In genomic region chr16:88699180-88699579, GRCh38 we compare ENCODE assay signal across 26 cellular contexts. TPM values are rescaled to one million over a fixed set of nuclear protein-coding genes. Genes with fewer than 3 reads are reported as not detected.
DNase-seq lines count a peak whose midpoint lies in the region; ATAC-seq, FAIRE-seq and TF ChIP-seq lines count a peak whose summit lies in the region.
"Had no signal": no experiment of that assay in that cellular context is flagged by ENCODE, and none has a peak within 500 bp of the region (broad histone marks: within the 10 kb centered on the region; RNA-seq: fewer than 3 reads in every experiment).

No MANE protein-coding gene starts in this region.

- FAIRE-seq in K562 (lab: Jason Lieb, UNC): no peak
- FAIRE-seq: colon, islet of Langerhans, small intestine had no signal

- no peak for DNase-seq in CD4-positive, alpha-beta memory T cell
- DNase-seq in K562 (ENCODE audit: extremely low read depth in 1 of 4, low spot score in 3 of 4) (no peak), pons (ENCODE audit: low spot score) (no peak), GDM1 (lab: John Stamatoyannopoulos, UW) (no peak)
- DNase-seq: activated CD4-positive, alpha-beta T cell treated with anti-CD3 and anti-CD28 coated beads for 36 hours; activated CD8-positive, alpha-beta memory T cell treated with anti-CD3 and anti-CD28 coated beads, Interleukin-2, amount 10 ng/mL, durations not matched to agents 7 days and 5 days; activated naive CD4-positive, alpha-beta T cell treated with anti-CD3 and anti-CD28 coated beads, Interleukin-2, amount 50 U/mL, for 16 hours; DMS153; effector CD8-positive, alpha-beta T cell; KBM-7; left lung; NCI-H1105; NCI-H1930; NCI-H524; ovary; PC-3; retina; small intestine had no signal

- peak overlapping the region; percentile 85 for H3K27ac ChIP-seq in CD4-positive, alpha-beta memory T cell (ENCODE audit: low read depth, low read length)
- H3K27ac ChIP-seq in K562 (ENCODE audit: extremely low read depth, low read depth, low read length) (no peak overlapping the region), neutrophil (peak overlapping the region; percentile 100)
- H3K27ac ChIP-seq: breast epithelium, ovary had no signal

- TF ChIP-seq CTCF in K562 (IDR thresholded peaks at IDR 0.05 in 2 of 3, conservative IDR thresholded peaks at IDR 0.05 in 1 of 3; ENCODE audit: insufficient read depth in 2 of 3, low read depth in 1 of 3, low read length in 3 of 3) (no peak), neutrophil (IDR thresholded peaks at IDR 0.05) (no peak)

- H3K9me1 ChIP-seq in K562 (ENCODE audit: control insufficient read depth, insufficient read depth, low read length): no peaks in the 10 kb centered on the region

- WGBS in K562 (ENCODE audit: insufficient coverage, low coverage, missing lambda C conversion rate): 93% methylated on average over 15 of the region's 16 CpGs

- intact Hi-C loops in CD4-positive, alpha-beta memory T cell (cut with micrococcal nuclease): no loop called here
- intact Hi-C loops in K562 (cut with micrococcal nuclease): no loop called here

- no peaks in the 10 kb centered on the region for H3K27me3 ChIP-seq in CD4-positive, alpha-beta memory T cell (ENCODE audit: insufficient read depth, low read length)
- H3K27me3 ChIP-seq in K562 (ENCODE audit: control insufficient read depth in 2 of 2, insufficient read depth in 2 of 2, low read length in 2 of 2) (no peaks in the 10 kb centered on the region), neutrophil (no peaks in the 10 kb centered on the region)
- H3K27me3 ChIP-seq: breast epithelium, left lung, ovary had no signal

- H3K36me3 ChIP-seq in CD4-positive, alpha-beta memory T cell (ENCODE audit: insufficient read depth, low read length): peaks cover 47% of the 10 kb centered on the region
- H3K36me3 ChIP-seq in K562 (ENCODE audit: control insufficient read depth, insufficient read depth, low read length) (peaks cover 75% of the 10 kb centered on the region; the same call in 1 of the 3 replicates), neutrophil (peaks cover 71% of the 10 kb centered on the region)
- H3K36me3 ChIP-seq: breast epithelium had no signal

- H3K4me3 Mint-ChIP-seq in CD4-positive, alpha-beta memory T cell: peak overlapping the region in 2 of 8 donors; percentile 15 to 21

- H2AFZ ChIP-seq in K562 (ENCODE audit: low read depth, low read length): no peak overlapping the region

- H4K20me1 ChIP-seq in K562 (replicated peaks; ENCODE audit: control insufficient read depth, insufficient read depth, low read length): peaks cover 6% of the 10 kb centered on the region; the same call in 1 of the 2 replicates

- BruUV-seq in K562 (replicated peaks; lab: Mats Ljungman, UMichigan): no TSS peak

- no peak overlapping the region for H3K4me3 ChIP-seq in CD4-positive, alpha-beta memory T cell (ENCODE audit: low read length in 2 of 2)
- H3K4me3 ChIP-seq in K562 (no peak overlapping the region), neutrophil (ENCODE audit: low read depth in 1 of 2, low read length in 1 of 2) (peak overlapping the region; percentile 91 to 99)
- H3K4me3 ChIP-seq: breast epithelium, left lung, ovary had no signal

- TF ChIP-seq EP300 in K562 (IDR thresholded peaks at IDR 0.05; ENCODE audit: low read length): no peak

- H3K4me1 Mint-ChIP-seq in CD4-positive, alpha-beta memory T cell: peaks cover 15 to 68% (median 49%) of the 10 kb centered on the region in 4 donors

- CTCF ChIA-PET in CD4-positive, alpha-beta memory T cell (lab: Charles Lee; ENCODE audit: partially characterized antibody): no interaction called here
- CTCF ChIA-PET in K562 (lab: Yijun Ruan, JAX; ENCODE audit: low intra/inter-chr PET ratio): no interaction called here

- no peaks in the 10 kb centered on the region for H3K9me3 ChIP-seq in CD4-positive, alpha-beta memory T cell (ENCODE audit: control insufficient read depth in 1 of 2, low read length in 2 of 2)
- H3K9me3 ChIP-seq in K562 (replicated peaks; ENCODE audit: control insufficient read depth, insufficient read depth, low read depth, low read length) (no peaks in the 10 kb centered on the region), neutrophil (no peaks in the 10 kb centered on the region)
- H3K9me3 ChIP-seq: breast epithelium, left lung, ovary had no signal

- POLR2A ChIA-PET in CD4-positive, alpha-beta memory T cell (lab: Charles Lee; ENCODE audit: partially characterized antibody): interaction anchor here (4.1 kb wide), 1 partner anchor 13 kb away, joined by 21 read pairs; the partner anchor contains the start of gene SNAI3
- POLR2A ChIA-PET in K562 (lab: Yijun Ruan, JAX): no interaction called here

- peaks cover 28 to 43% of the 10 kb centered on the region in 2 donors for H3K36me3 Mint-ChIP-seq in CD4-positive, alpha-beta memory T cell
- H3K36me3 Mint-ChIP-seq: natural killer cell treated with Interleukin-12 subunit alpha and Interleukin-12 subunit beta and Interleukin-15 and Interleukin-18, amount 100 ng/mL, for 72 hours had no signal

- TF ChIP-seq POLR2A in K562 (conservative IDR thresholded peaks at IDR 0.05): no peak

- H3K9ac ChIP-seq in K562 (ENCODE audit: insufficient read depth in 1 of 2, low read depth in 2 of 2, low read length in 2 of 2): no peak overlapping the region

- peaks cover 0 to 2% (median 0%) of the 10 kb centered on the region in 8 donors for H3K9me3 Mint-ChIP-seq in CD4-positive, alpha-beta memory T cell
- H3K9me3 Mint-ChIP-seq: natural killer cell treated with Interleukin-12 subunit alpha and Interleukin-12 subunit beta and Interleukin-15 and Interleukin-18, amount 100 ng/mL, for 72 hours had no signal

- in situ Hi-C loops in K562 (cut with MboI): no loop called here

- no peaks in the 10 kb centered on the region for H3K27me3 Mint-ChIP-seq in CD4-positive, alpha-beta memory T cell
- H3K27me3 Mint-ChIP-seq: activated CD4-positive, alpha-beta T cell treated with anti-CD3 and anti-CD28 coated beads for 36 hours; activated CD8-positive, alpha-beta memory T cell treated with anti-CD3 and anti-CD28 coated beads, Interleukin-2, amount 10 ng/mL, durations not matched to agents 7 days and 5 days; natural killer cell treated with Interleukin-12 subunit alpha and Interleukin-12 subunit beta and Interleukin-15 and Interleukin-18, amount 100 ng/mL, for 72 hours had no signal

- no peak overlapping the region for H3K4me2 ChIP-seq in K562 (ENCODE audit: insufficient read depth, low read length)

- H3K4me1 ChIP-seq in CD4-positive, alpha-beta memory T cell (ENCODE audit: insufficient read depth, low read length): peaks cover 83% of the 10 kb centered on the region
- H3K4me1 ChIP-seq in K562 (replicated peaks in 1 of 2; ENCODE audit: control insufficient read depth in 2 of 2, insufficient read depth in 2 of 2, low read length in 2 of 2): peaks cover 10 to 88% of the 10 kb centered on the region in 2 experiments
- H3K4me1 ChIP-seq in neutrophil (ENCODE audit: control insufficient read depth in 1 of 2, insufficient read depth in 1 of 2, low read depth in 1 of 2, low read length in 1 of 2): peaks cover 65 to 67% of the 10 kb centered on the region in 2 experiments
- H3K4me1 ChIP-seq: breast epithelium had no signal

- ATAC-seq in K562: no peak
- ATAC-seq: activated CD4-positive, alpha-beta T cell treated with anti-CD3 and anti-CD28 coated beads for 36 hours; activated CD8-positive, alpha-beta memory T cell treated with anti-CD3 and anti-CD28 coated beads, Interleukin-2, amount 10 ng/mL, durations not matched to agents 7 days and 5 days; left lung; natural killer cell treated with Interleukin-12 subunit alpha and Interleukin-12 subunit beta and Interleukin-15 and Interleukin-18, amount 100 ng/mL, for 72 hours; PC-3; Right ventricle myocardium inferior had no signal

- H3K79me2 ChIP-seq in K562 (ENCODE audit: control insufficient read depth, insufficient read depth, low read length): peaks cover 31% of the 10 kb centered on the region

- peak overlapping the region in 4 of 7 donors; percentile 48 to 99 (median 77) for H3K27ac Mint-ChIP-seq in CD4-positive, alpha-beta memory T cell

- TF ChIP-seq RAD21 in K562 (CRISPR knock-in tag; conservative IDR thresholded peaks at IDR 0.05 in 1 of 2, IDR thresholded peaks at IDR 0.05 in 1 of 2): no peak

RNA-seq across cellular contexts. Expression of gene RNF166, which starts 7.0 kb away (rescaled TPM):
- total RNA-seq in CD4-positive, alpha-beta memory T cell: 100 to 1,000 TPM; 129 to 137 TPM
- 10 to 100 TPM; 90.5 to 92.9 TPM for polyA plus RNA-seq in CD4-positive, alpha-beta memory T cell
- 58.8 and 182 TPM in 2 replicates for total RNA-seq in K562 (2011; cell fraction: chromatin; rRNA removed; ENCODE audit: low replicate concordance)
- total RNA-seq in K562 (2011; cell fraction: nucleolus; rRNA removed): 89.5 and 92.7 TPM in 2 replicates
- total RNA-seq in K562 (2011; cell fraction: nucleoplasm; rRNA removed): 60.1 and 64.4 TPM in 2 replicates
- 46.9 and 61.6 TPM in 2 replicates for total RNA-seq in K562 (2014; rRNA removed)
- total RNA-seq in K562 (2014; rRNA removed; fragmentation: Illumina TruSeq; extraction: Trizol): 6.1 and 7.3 TPM in 2 replicates
- 19.5 and 22.3 TPM in 2 replicates for total RNA-seq in K562 (2015; rRNA removed; fragmentation: Illumina TruSeq; extraction: Trizol)
- 60.3 and 61.2 TPM in 2 replicates for total RNA-seq in K562 (2021)
- polyA plus RNA-seq in K562 (2011; rRNA removed): 26.5 and 37.4 TPM in 2 replicates
- polyA plus RNA-seq in K562 (2011; cell fraction: cytosol; rRNA removed): 37.8 and 90.9 TPM in 2 replicates
- 118 and 185 TPM in 2 replicates for polyA plus RNA-seq in K562 (2011; cell fraction: nucleus; rRNA removed)
- 23.8 and 39.8 TPM in 2 replicates for polyA plus RNA-seq in K562 (2012)
- 12.7 and 27.9 TPM in 2 replicates for polyA plus RNA-seq in K562 (2014; fragmentation: Illumina TruSeq; extraction: Trizol)
- polyA plus RNA-seq in K562 (2014; fragmentation: Nextera tagmentation; extraction: Ambion mirVana): under 1 TPM; 0.56 to 0.96 TPM
- polyA plus RNA-seq in K562 (2014; rRNA removed): 59.4 and 65.6 TPM in 2 replicates
- 7.0 and 12.0 TPM in 2 replicates for polyA minus RNA-seq in K562 (2011; rRNA and poly(A)+ RNA removed)
- 41.2 and 44.5 TPM in 2 replicates for polyA minus RNA-seq in K562 (2011; cell fraction: cytosol; rRNA and poly(A)+ RNA removed)
- 33.4 and 39.2 TPM in 2 replicates for polyA minus RNA-seq in K562 (2011; cell fraction: nucleus; rRNA and poly(A)+ RNA removed)

RNA-seq across cellular contexts. Expression of gene CTU2, which starts 7.1 kb away (rescaled TPM):
- total RNA-seq in CD4-positive, alpha-beta memory T cell: 10 to 100 TPM; 20.4 to 21.1 TPM
- 10 to 100 TPM; 11.5 to 13.6 TPM for polyA plus RNA-seq in CD4-positive, alpha-beta memory T cell
- 45.3 and 159 TPM in 2 replicates for total RNA-seq in K562 (2011; cell fraction: chromatin; rRNA removed; ENCODE audit: low replicate concordance)
- total RNA-seq in K562 (2011; cell fraction: nucleolus; rRNA removed): 114 and 148 TPM in 2 replicates
- 48.7 and 66.7 TPM in 2 replicates for total RNA-seq in K562 (2011; cell fraction: nucleoplasm; rRNA removed)
- total RNA-seq in K562 (2014; rRNA removed): 55.4 and 68.9 TPM in 2 replicates
- total RNA-seq in K562 (2014; rRNA removed; fragmentation: Illumina TruSeq; extraction: Trizol): 7.2 and 11.9 TPM in 2 replicates
- 41.1 and 49.2 TPM in 2 replicates for total RNA-seq in K562 (2015; rRNA removed; fragmentation: Illumina TruSeq; extraction: Trizol)
- 105 and 106 TPM in 2 replicates for total RNA-seq in K562 (2021)
- polyA plus RNA-seq in K562 (2011; rRNA removed): 23.2 and 30.1 TPM in 2 replicates
- polyA plus RNA-seq in K562 (2011; cell fraction: cytosol; rRNA removed): 40.2 and 96.8 TPM in 2 replicates
- 102 and 136 TPM in 2 replicates for polyA plus RNA-seq in K562 (2011; cell fraction: nucleus; rRNA removed)
- polyA plus RNA-seq in K562 (2012): 34.1 and 51.7 TPM in 2 replicates
- 17.7 and 46.9 TPM in 2 replicates for polyA plus RNA-seq in K562 (2014; fragmentation: Illumina TruSeq; extraction: Trizol)
- 1 to 10 TPM; 1.3 to 3.0 TPM for polyA plus RNA-seq in K562 (2014; fragmentation: Nextera tagmentation; extraction: Ambion mirVana)
- polyA plus RNA-seq in K562 (2014; rRNA removed): 63.4 and 76.6 TPM in 2 replicates
- 9.4 and 14.4 TPM in 2 replicates for polyA minus RNA-seq in K562 (2011; rRNA and poly(A)+ RNA removed)
- polyA minus RNA-seq in K562 (2011; cell fraction: cytosol; rRNA and poly(A)+ RNA removed): 48.0 and 51.1 TPM in 2 replicates
- 40.7 and 44.1 TPM in 2 replicates for polyA minus RNA-seq in K562 (2011; cell fraction: nucleus; rRNA and poly(A)+ RNA removed)

RNA-seq across cellular contexts. Expression of gene SNAI3, which starts 12.9 kb away (rescaled TPM):
- 10 to 100 TPM; 14.0 to 15.7 TPM for total RNA-seq in CD4-positive, alpha-beta memory T cell
- polyA plus RNA-seq in CD4-positive, alpha-beta memory T cell: 10 to 100 TPM; 11.6 to 22.9 TPM
- 0.79 and 2.9 TPM in 2 replicates for total RNA-seq in K562 (2011; cell fraction: chromatin; rRNA removed; ENCODE audit: low replicate concordance)
- total RNA-seq in K562 (2011; cell fraction: nucleolus; rRNA removed): 3.2 and 3.7 TPM in 2 replicates
- total RNA-seq in K562 (2011; cell fraction: nucleoplasm; rRNA removed): 0.95 and 1.1 TPM in 2 replicates
- total RNA-seq in K562 (2014; rRNA removed): 2.7 and 4.1 TPM in 2 replicates
- 0.15 and 0.19 TPM in 2 replicates for total RNA-seq in K562 (2014; rRNA removed; fragmentation: Illumina TruSeq; extraction: Trizol)
- total RNA-seq in K562 (2015; rRNA removed; fragmentation: Illumina TruSeq; extraction: Trizol): 0.72 and 0.87 TPM in 2 replicates
- 2.5 and 3.1 TPM in 2 replicates for total RNA-seq in K562 (2021)
- polyA plus RNA-seq in K562 (2011; rRNA removed): 0.88 and 3.0 TPM in 2 replicates
- 3.2 and 5.5 TPM in 2 replicates for polyA plus RNA-seq in K562 (2011; cell fraction: cytosol; rRNA removed)
- 2.9 and 3.8 TPM in 2 replicates for polyA plus RNA-seq in K562 (2011; cell fraction: nucleus; rRNA removed)
- 0.95 and 1.2 TPM in 2 replicates for polyA plus RNA-seq in K562 (2012)
- polyA plus RNA-seq in K562 (2014; fragmentation: Illumina TruSeq; extraction: Trizol): 0.70 and 1.9 TPM in 2 replicates
- polyA plus RNA-seq in K562 (2014; fragmentation: Nextera tagmentation; extraction: Ambion mirVana): under 1 TPM in 1 of 2 experiments, not detected in 1; 0.04 TPM
- 1.5 and 2.1 TPM in 2 replicates for polyA plus RNA-seq in K562 (2014; rRNA removed)
- 0.42 and 0.87 TPM in 2 replicates for polyA minus RNA-seq in K562 (2011; rRNA and poly(A)+ RNA removed)
- 1.9 and 3.5 TPM in 2 replicates for polyA minus RNA-seq in K562 (2011; cell fraction: cytosol; rRNA and poly(A)+ RNA removed)
- polyA minus RNA-seq in K562 (2011; cell fraction: nucleus; rRNA and poly(A)+ RNA removed): 1.5 and 2.3 TPM in 2 replicates
- total RNA-seq: MCF 10A, urinary bladder had no signal

RNA-seq across cellular contexts. Expression of gene MVD, which starts 36.3 kb away (rescaled TPM):
- total RNA-seq in CD4-positive, alpha-beta memory T cell: 10 to 100 TPM; 49.2 to 57.0 TPM
- polyA plus RNA-seq in CD4-positive, alpha-beta memory T cell: 10 to 100 TPM; 15.6 to 22.7 TPM
- 321 and 787 TPM in 2 replicates for total RNA-seq in K562 (2011; cell fraction: chromatin; rRNA removed; ENCODE audit: low replicate concordance)
- 569 and 688 TPM in 2 replicates for total RNA-seq in K562 (2011; cell fraction: nucleolus; rRNA removed)
- total RNA-seq in K562 (2011; cell fraction: nucleoplasm; rRNA removed): 436 and 479 TPM in 2 replicates
- 89.2 and 121 TPM in 2 replicates for total RNA-seq in K562 (2014; rRNA removed)
- total RNA-seq in K562 (2014; rRNA removed; fragmentation: Illumina TruSeq; extraction: Trizol): 17.6 and 26.6 TPM in 2 replicates
- total RNA-seq in K562 (2015; rRNA removed; fragmentation: Illumina TruSeq; extraction: Trizol): 45.3 and 45.5 TPM in 2 replicates
- 126 and 141 TPM in 2 replicates for total RNA-seq in K562 (2021)
- polyA plus RNA-seq in K562 (2011; rRNA removed): 53.9 and 168 TPM in 2 replicates
- polyA plus RNA-seq in K562 (2011; cell fraction: cytosol; rRNA removed): 114 and 126 TPM in 2 replicates
- 587 and 718 TPM in 2 replicates for polyA plus RNA-seq in K562 (2011; cell fraction: nucleus; rRNA removed)
- 111 and 112 TPM in 2 replicates for polyA plus RNA-seq in K562 (2012)
- polyA plus RNA-seq in K562 (2014; fragmentation: Illumina TruSeq; extraction: Trizol): 32.9 and 65.4 TPM in 2 replicates
- polyA plus RNA-seq in K562 (2014; fragmentation: Nextera tagmentation; extraction: Ambion mirVana): 10 to 100 TPM; 12.2 to 15.4 TPM
- 65.6 and 82.5 TPM in 2 replicates for polyA plus RNA-seq in K562 (2014; rRNA removed)
- polyA minus RNA-seq in K562 (2011; rRNA and poly(A)+ RNA removed): 19.0 and 22.9 TPM in 2 replicates
- 57.7 and 136 TPM in 2 replicates for polyA minus RNA-seq in K562 (2011; cell fraction: cytosol; rRNA and poly(A)+ RNA removed)
- polyA minus RNA-seq in K562 (2011; cell fraction: nucleus; rRNA and poly(A)+ RNA removed): 78.2 and 151 TPM in 2 replicates

RNA-seq across cellular contexts. Expression of gene CYBA, which starts 48.3 kb away (rescaled TPM):
- 100 to 1,000 TPM; 383 to 386 TPM for total RNA-seq in CD4-positive, alpha-beta memory T cell
- polyA plus RNA-seq in CD4-positive, alpha-beta memory T cell: 1,000 to 10,000 TPM in 1 of 2 donors, 100 to 1,000 TPM in 1; 689 to 1,286 TPM
- 136 and 579 TPM in 2 replicates for total RNA-seq in K562 (2011; cell fraction: chromatin; rRNA removed; ENCODE audit: low replicate concordance)
- 819 and 943 TPM in 2 replicates for total RNA-seq in K562 (2011; cell fraction: nucleolus; rRNA removed)
- 427 and 435 TPM in 2 replicates for total RNA-seq in K562 (2011; cell fraction: nucleoplasm; rRNA removed)
- 683 and 757 TPM in 2 replicates for total RNA-seq in K562 (2014; rRNA removed)
- total RNA-seq in K562 (2014; rRNA removed; fragmentation: Illumina TruSeq; extraction: Trizol): 44.5 and 72.5 TPM in 2 replicates
- total RNA-seq in K562 (2015; rRNA removed; fragmentation: Illumina TruSeq; extraction: Trizol): 196 and 239 TPM in 2 replicates
- total RNA-seq in K562 (2021): 384 and 422 TPM in 2 replicates
- polyA plus RNA-seq in K562 (2011; rRNA removed): 93.0 and 157 TPM in 2 replicates
- 366 and 963 TPM in 2 replicates for polyA plus RNA-seq in K562 (2011; cell fraction: cytosol; rRNA removed)
- polyA plus RNA-seq in K562 (2011; cell fraction: nucleus; rRNA removed): 349 and 566 TPM in 2 replicates
- polyA plus RNA-seq in K562 (2012): 346 and 377 TPM in 2 replicates
- 63.5 and 240 TPM in 2 replicates for polyA plus RNA-seq in K562 (2014; fragmentation: Illumina TruSeq; extraction: Trizol)
- polyA plus RNA-seq in K562 (2014; fragmentation: Nextera tagmentation; extraction: Ambion mirVana): under 1 TPM; 0.34 to 0.45 TPM
- 519 and 579 TPM in 2 replicates for polyA plus RNA-seq in K562 (2014; rRNA removed)
- 40.1 and 80.4 TPM in 2 replicates for polyA minus RNA-seq in K562 (2011; rRNA and poly(A)+ RNA removed)
- polyA minus RNA-seq in K562 (2011; cell fraction: cytosol; rRNA and poly(A)+ RNA removed): 249 and 254 TPM in 2 replicates
- polyA minus RNA-seq in K562 (2011; cell fraction: nucleus; rRNA and poly(A)+ RNA removed): 78.6 and 83.5 TPM in 2 replicates
- total RNA-seq: PC-3 had no signal

Comparison
In these comparisons a context has a peak if more than half of its experiments do, and no peak if none do; other contexts are left out.
1. H3K4me3 ChIP-seq: peak in neutrophil (2 of 2); none in CD4-positive, alpha-beta memory T cell (0 of 2) and K562 (single experiment).